Comparison of ENCODE assay signal across 11 cellular contexts in the genomic region with DNA sequence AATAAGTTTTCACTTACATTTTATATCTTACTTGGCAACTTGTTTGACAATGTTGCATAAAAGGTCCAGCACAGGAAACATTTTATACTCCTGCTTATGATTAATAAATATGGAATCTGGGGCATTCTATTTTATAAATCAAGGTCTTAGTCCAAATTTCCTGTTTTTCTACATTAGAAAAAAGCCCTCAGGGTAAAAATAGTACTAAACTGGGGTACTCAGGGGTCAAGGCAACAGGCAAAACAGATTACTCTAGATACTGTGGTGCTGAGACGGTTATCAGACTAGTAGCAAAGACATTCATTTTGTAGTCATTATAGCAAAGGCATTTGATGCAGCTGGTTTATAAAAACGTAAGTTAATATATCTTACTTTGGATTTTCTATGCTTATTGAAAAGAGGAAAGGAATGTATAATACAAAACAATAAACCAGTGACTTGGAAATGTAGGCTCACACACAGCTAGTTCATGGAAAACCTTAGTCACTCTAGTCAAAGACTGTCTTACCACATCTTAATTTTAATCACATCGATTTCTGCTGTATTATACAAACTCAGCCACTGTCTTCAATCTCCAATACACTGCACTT. TPM values are rescaled to one million over a fixed set of nuclear protein-coding genes. Genes with fewer than 3 reads are reported as not detected.
A peak's percentile ranks its signal among the peaks of the same experiment; 100 is the strongest.
DNase-seq lines count a peak whose midpoint lies in the region; ATAC-seq and TF ChIP-seq lines count a peak whose summit lies in the region.
"Had no signal": no experiment of that assay in that cellular context is flagged by ENCODE, and none has a peak within 500 bp of the region (broad histone marks: within the 10 kb centered on the region; RNA-seq: fewer than 3 reads in every experiment).

No MANE protein-coding gene starts in this region.

- TF ChIP-seq CTCF in GM10248 (IDR thresholded peaks at IDR 0.05; ENCODE audit: control extremely low read depth, extremely low read depth, low read depth, missing control alignments): no peak

- DNase-seq in ELR (ENCODE audit: low read depth) (peak; percentile 90), fibroblast of the conjunctiva (ENCODE audit: low read depth) (peak; percentile 63), NCI-H2107 (lab: John Stamatoyannopoulos, UW) (no peak), NCI-H345 (lab: John Stamatoyannopoulos, UW) (no peak), GM10248 (ENCODE audit: extremely low spot score) (no peak)
- DNase-seq: activated CD8-positive, alpha-beta memory T cell treated with anti-CD3 and anti-CD28 coated beads for 24 hours; stimulated activated CD4-positive, alpha-beta T cell treated with anti-CD3 and anti-CD28 coated beads, Interleukin-2, amount 100 ng/mL, for 48 hours; thyroid gland had no signal

- H3K9me3 ChIP-seq in skeletal muscle satellite cell (replicated peaks; ENCODE audit: low read length): peaks cover 5% of the 10 kb centered on the region
- H3K9me3 ChIP-seq: thyroid gland had no signal

- ATAC-seq in SK-N-SH treated with all-trans-retinoic acid at 6 μM for 48 hours (peak; percentile 83), GM18868 (IDR thresholded peaks at IDR 0.05; ENCODE audit: unreplicated experiment) (no peak)

- peaks cover 35% of the 10 kb centered on the region for H3K4me1 ChIP-seq in skeletal muscle satellite cell (ENCODE audit: control insufficient read depth, insufficient read depth, low read length)

- H3K4me3 ChIP-seq in skeletal muscle satellite cell (ENCODE audit: low read length): peak overlapping the region; percentile 27
- H3K4me3 ChIP-seq: thyroid gland had no signal

- CTCF ChIA-PET in GM10248 (lab: Yijun Ruan, JAX): interaction anchor here (0.8 to 2.5 kb wide), 5 partner anchors 8 to 95 kb away, joined by 3 to 6 read pairs (median 3); no protein-coding TSS in a partner anchor

- H3K27me3 ChIP-seq in skeletal muscle satellite cell (ENCODE audit: control insufficient read depth, insufficient read depth, low read length): no peaks in the 10 kb centered on the region
- H3K27me3 ChIP-seq: thyroid gland had no signal

- POLR2A ChIA-PET in GM10248 (lab: Yijun Ruan, JAX): no interaction called here

- peak overlapping the region; percentile 65 for H3K4me2 ChIP-seq in skeletal muscle satellite cell (ENCODE audit: low read length)

- peak overlapping the region; percentile 51 for H3K9ac ChIP-seq in skeletal muscle satellite cell (ENCODE audit: low read depth, low read length)

- H3K36me3 ChIP-seq in skeletal muscle satellite cell (ENCODE audit: insufficient read depth, low read length): no peaks in the 10 kb centered on the region
- H3K36me3 ChIP-seq: thyroid gland had no signal

TF ChIP-seq in SK-N-SH treated with all-trans-retinoic acid at 6 μM for 48 hours, 23 proteins besides CTCF, POLR2A, EP300 and RAD21:
- TF ChIP-seq ZNF565 (CRISPR knock-in tag; conservative IDR thresholded peaks at IDR 0.05; ENCODE audit: low read depth): no peak
- TF ChIP-seq, protein P1, sequence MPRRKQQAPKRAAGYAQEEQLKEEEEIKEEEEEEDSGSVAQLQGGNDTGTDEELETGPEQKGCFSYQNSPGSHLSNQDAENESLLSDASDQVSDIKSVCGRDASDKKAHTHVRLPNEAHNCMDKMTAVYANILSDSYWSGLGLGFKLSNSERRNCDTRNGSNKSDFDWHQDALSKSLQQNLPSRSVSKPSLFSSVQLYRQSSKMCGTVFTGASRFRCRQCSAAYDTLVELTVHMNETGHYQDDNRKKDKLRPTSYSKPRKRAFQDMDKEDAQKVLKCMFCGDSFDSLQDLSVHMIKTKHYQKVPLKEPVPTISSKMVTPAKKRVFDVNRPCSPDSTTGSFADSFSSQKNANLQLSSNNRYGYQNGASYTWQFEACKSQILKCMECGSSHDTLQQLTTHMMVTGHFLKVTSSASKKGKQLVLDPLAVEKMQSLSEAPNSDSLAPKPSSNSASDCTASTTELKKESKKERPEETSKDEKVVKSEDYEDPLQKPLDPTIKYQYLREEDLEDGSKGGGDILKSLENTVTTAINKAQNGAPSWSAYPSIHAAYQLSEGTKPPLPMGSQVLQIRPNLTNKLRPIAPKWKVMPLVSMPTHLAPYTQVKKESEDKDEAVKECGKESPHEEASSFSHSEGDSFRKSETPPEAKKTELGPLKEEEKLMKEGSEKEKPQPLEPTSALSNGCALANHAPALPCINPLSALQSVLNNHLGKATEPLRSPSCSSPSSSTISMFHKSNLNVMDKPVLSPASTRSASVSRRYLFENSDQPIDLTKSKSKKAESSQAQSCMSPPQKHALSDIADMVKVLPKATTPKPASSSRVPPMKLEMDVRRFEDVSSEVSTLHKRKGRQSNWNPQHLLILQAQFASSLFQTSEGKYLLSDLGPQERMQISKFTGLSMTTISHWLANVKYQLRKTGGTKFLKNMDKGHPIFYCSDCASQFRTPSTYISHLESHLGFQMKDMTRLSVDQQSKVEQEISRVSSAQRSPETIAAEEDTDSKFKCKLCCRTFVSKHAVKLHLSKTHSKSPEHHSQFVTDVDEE (CRISPR knock-in tag; IDR thresholded peaks at IDR 0.05): no peak
- TF ChIP-seq ISL1 (CRISPR knock-in tag; IDR thresholded peaks at IDR 0.05): peak; percentile 42; the same call in 1 of the 2 replicates
- TF ChIP-seq ARNTL (CRISPR knock-in tag; IDR thresholded peaks at IDR 0.05; ENCODE audit: borderline replicate concordance, low read depth): no peak
- TF ChIP-seq SNAI2 (CRISPR knock-in tag; IDR thresholded peaks at IDR 0.05): no peak
TF ChIP-seq in SK-N-SH treated with all-trans-retinoic acid at 6 μM for 48 hours: peak in this region for 1.

RNA-seq across cellular contexts. Expression of a gene that starts 45.4 kb away (rescaled TPM):
- total RNA-seq in skeletal muscle satellite cell (2012; rRNA removed): 17.3 and 25.6 TPM in 2 replicates

Comparison
In these comparisons a context has a peak if more than half of its experiments do, and no peak if none do; other contexts are left out.
1. DNase-seq: peak in ELR (single experiment) and fibroblast of the conjunctiva (single experiment); none in NCI-H2107 (single experiment), NCI-H345 (single experiment) and GM10248 (single experiment).